8 cellular contexts compared by ENCODE assay signal in genomic region chr1:176880954-176881595, GRCh38.
DNase-seq lines count a peak whose midpoint lies in the region; ATAC-seq, FAIRE-seq and TF ChIP-seq lines count a peak whose summit lies in the region.

No MANE protein-coding gene starts in this region.

- H3K79me2 ChIP-seq in Karpas-422 (ENCODE audit: low read length): no peaks in the 10 kb centered on the region

- no peak overlapping the region for H3K4me2 ChIP-seq in Karpas-422 (ENCODE audit: low read depth, low read length, poor library complexity, severe bottlenecking)

- H3K4me1 ChIP-seq in BE2C (no peaks in the 10 kb centered on the region; the same call in 1 of the 2 replicates), Karpas-422 (ENCODE audit: low read length) (peaks cover 6% of the 10 kb centered on the region; the same call in 1 of the 2 replicates), kidney (ENCODE audit: control insufficient read depth in 1 of 2, insufficient read depth in 1 of 2, low read depth in 1 of 2, low read length in 2 of 2) (no peaks in the 10 kb centered on the region)
- no peaks in the 10 kb centered on the region for H3K4me1 ChIP-seq in CD4-positive, alpha-beta memory T cell (ENCODE audit: insufficient read depth, low read length)

- no peak overlapping the region for H3K4me3 Mint-ChIP-seq in CD4-positive, alpha-beta memory T cell

- ATAC-seq in GM18868 (IDR thresholded peaks at IDR 0.05; ENCODE audit: unreplicated experiment): peak; percentile 82

- H3K27me3 ChIP-seq in BE2C (no peaks in the 10 kb centered on the region), Karpas-422 (ENCODE audit: low read length) (no peaks in the 10 kb centered on the region)
- H3K27me3 ChIP-seq in CD4-positive, alpha-beta memory T cell (ENCODE audit: insufficient read depth, low read length): no peaks in the 10 kb centered on the region

- H4K20me1 ChIP-seq in Karpas-422 (ENCODE audit: insufficient read depth, low read depth, low read length): no peaks in the 10 kb centered on the region

- CTCF ChIA-PET in CD4-positive, alpha-beta memory T cell (lab: Charles Lee; ENCODE audit: partially characterized antibody): interaction anchor here (1.1 kb wide), 1 partner anchor 28 kb away, joined by 3 read pairs; no protein-coding TSS in a partner anchor

- H3K9me3 ChIP-seq in BE2C (no peaks in the 10 kb centered on the region), Karpas-422 (ENCODE audit: low read length) (no peaks in the 10 kb centered on the region), kidney (ENCODE audit: control insufficient read depth in 1 of 2, low read length in 2 of 2) (no peaks in the 10 kb centered on the region)
- H3K9me3 ChIP-seq in CD4-positive, alpha-beta memory T cell (ENCODE audit: control insufficient read depth in 1 of 2, low read length in 2 of 2): no peaks in the 10 kb centered on the region

- no peak overlapping the region for H3K4me3 ChIP-seq in BE2C (ENCODE audit: low read depth, low read length)
- no peak overlapping the region for H3K4me3 ChIP-seq in Karpas-422 (ENCODE audit: low read length)
- H3K4me3 ChIP-seq in kidney (ENCODE audit: low read length in 2 of 2): no peak overlapping the region
- no peak overlapping the region for H3K4me3 ChIP-seq in CD4-positive, alpha-beta memory T cell (ENCODE audit: low read length in 2 of 2)

- in situ Hi-C loops in T47D (cut with HindIII; ENCODE audit: low pct_unique_long_range_greater_than_20kb, low sequenced_read_pairs): no loop called here

- no peak overlapping the region for H2AFZ ChIP-seq in Karpas-422 (ENCODE audit: low read length)

- peaks cover 0 to 4% (median 0%) of the 10 kb centered on the region in 8 donors for H3K9me3 Mint-ChIP-seq in CD4-positive, alpha-beta memory T cell

- DNase-seq in BE2C (peak; percentile 81), Karpas-422 (peak; percentile 80), RPMI8226 (peak; percentile 75), T47D (ENCODE audit: low read depth in 1 of 2, low spot score in 1 of 2) (peak; percentile 45 to 82), kidney (peak; percentile 77)
- DNase-seq in stimulated activated CD4-positive, alpha-beta T cell treated with anti-CD3 and anti-CD28 coated beads, Interleukin-2, amount 100 ng/mL, for 24 hours: peak; percentile 37 to 60
- no peak for DNase-seq in CD4-positive, alpha-beta memory T cell

- peaks cover 4 to 6% of the 10 kb centered on the region in 2 donors for H3K27me3 Mint-ChIP-seq in CD4-positive, alpha-beta memory T cell

- intact Hi-C loops in kidney (cut with DNase I): no loop called here
- intact Hi-C loops in CD4-positive, alpha-beta memory T cell (cut with micrococcal nuclease): loop anchor here (5.0 kb wide), 1 partner anchor 324 kb away; no protein-coding TSS in a partner anchor

- TF ChIP-seq CTCF in BE2C (IDR thresholded peaks at IDR 0.05; ENCODE audit: low read depth, low read length) (peak; percentile 84), kidney (IDR thresholded peaks at IDR 0.05; ENCODE audit: borderline replicate concordance, extremely low read depth, insufficient read depth) (peak; percentile 78)

- no peaks in the 10 kb centered on the region for H3K36me3 Mint-ChIP-seq in CD4-positive, alpha-beta memory T cell

- H3K9ac ChIP-seq in Karpas-422 (ENCODE audit: low read length) (no peak overlapping the region), kidney (ENCODE audit: low read length in 2 of 2) (no peak overlapping the region)

- POLR2A ChIA-PET in CD4-positive, alpha-beta memory T cell (lab: Charles Lee; ENCODE audit: partially characterized antibody): no interaction called here

- H3K27ac Mint-ChIP-seq in CD4-positive, alpha-beta memory T cell: no peak overlapping the region

- no peaks in the 10 kb centered on the region for H3K4me1 Mint-ChIP-seq in CD4-positive, alpha-beta memory T cell

- FAIRE-seq in kidney (lab: Jason Lieb, UNC): no peak

- H3K27ac ChIP-seq in Karpas-422 (ENCODE audit: low read length): no peak overlapping the region
- no peak overlapping the region for H3K27ac ChIP-seq in kidney (ENCODE audit: low read depth in 2 of 2, low read length in 2 of 2)
- H3K27ac ChIP-seq in CD4-positive, alpha-beta memory T cell (ENCODE audit: low read depth, low read length): no peak overlapping the region

- H3K36me3 ChIP-seq in BE2C: no peaks in the 10 kb centered on the region
- no peaks in the 10 kb centered on the region for H3K36me3 ChIP-seq in Karpas-422 (ENCODE audit: insufficient read depth, low read length)
- no peaks in the 10 kb centered on the region for H3K36me3 ChIP-seq in kidney (ENCODE audit: control insufficient read depth in 1 of 2, insufficient read depth in 2 of 2, low read length in 2 of 2)
- H3K36me3 ChIP-seq in CD4-positive, alpha-beta memory T cell (ENCODE audit: insufficient read depth, low read length): no peaks in the 10 kb centered on the region

- no peaks in the 10 kb centered on the region for H3K9me2 ChIP-seq in Karpas-422 (replicated peaks; ENCODE audit: insufficient read depth, low read length)

Comparison
In these comparisons a context has a peak if more than half of its experiments do, and no peak if none do; other contexts are left out.
1. DNase-seq: peak in BE2C (single experiment), Karpas-422 (single experiment), RPMI8226 (single experiment), T47D (2 of 2), kidney (single experiment) and stimulated activated CD4-positive, alpha-beta T cell treated with anti-CD3 and anti-CD28 coated beads, Interleukin-2, amount 100 ng/mL, for 24 hours (2 of 2); none in CD4-positive, alpha-beta memory T cell (0 of 5).